ENCODE assay signal across 15 cellular contexts in the genomic region with DNA sequence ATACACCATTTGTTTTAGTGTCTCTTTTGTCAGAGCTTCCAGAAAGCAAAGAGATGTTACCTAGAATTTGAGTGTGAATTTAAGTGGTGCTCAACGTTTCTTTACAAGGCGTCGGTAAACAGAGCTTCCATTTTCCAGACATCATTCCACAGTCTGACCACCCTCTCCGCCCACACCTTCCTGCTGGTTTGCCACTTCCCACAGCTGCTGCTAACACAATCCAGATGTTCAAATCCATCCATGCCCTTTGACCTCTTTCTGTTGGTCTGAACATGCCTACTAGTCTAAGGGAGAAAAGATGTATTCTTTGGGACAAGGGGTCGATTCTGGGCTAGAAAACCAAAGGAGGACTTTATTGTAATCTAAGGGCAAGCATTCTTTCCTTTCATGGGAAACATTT.
A peak's percentile ranks its signal among the peaks of the same experiment; 100 is the strongest.
DNase-seq lines count a peak whose midpoint lies in the region; TF ChIP-seq lines count a peak whose summit lies in the region.
"Had no signal": no experiment of that assay in that cellular context is flagged by ENCODE, and none has a peak within 500 bp of the region (broad histone marks: within the 10 kb centered on the region; RNA-seq: fewer than 3 reads in every experiment).

No MANE protein-coding gene starts in this region.

- POLR2A ChIA-PET in BJ (lab: Charles Lee): no interaction called here
- POLR2A ChIA-PET in HEK293 (lab: Yijun Ruan, JAX): no interaction called here

- CTCF ChIA-PET in BJ (lab: Yijun Ruan, JAX) (no interaction called here), HEK293 (lab: Yijun Ruan, JAX) (interaction anchor here (0.6 kb wide), 2 partner anchors 41 to 292 kb away, joined by 3 to 4 read pairs; no protein-coding TSS in a partner anchor), Calu3 (lab: Charles Lee) (no interaction called here)

- no peak overlapping the region for H2AFZ ChIP-seq in Karpas-422 (ENCODE audit: low read length)

- TF ChIP-seq CTCF in BJ (IDR thresholded peaks at IDR 0.05; ENCODE audit: insufficient read depth, low read depth, low read length) (no peak), HEK293 (tag by site-specific recombination; IDR thresholded peaks at IDR 0.05) (no peak), brain microvascular endothelial cell (IDR thresholded peaks at IDR 0.05; ENCODE audit: low read depth, low read length, missing control alignments) (no peak), nephron progenitor cell (IDR thresholded peaks at IDR 0.05) (no peak), Calu3 (IDR thresholded peaks at IDR 0.05; ENCODE audit: unreplicated experiment) (no peak)

- H4K20me1 ChIP-seq in Karpas-422 (ENCODE audit: insufficient read depth, low read depth, low read length): no peaks in the 10 kb centered on the region

- H3K4me1 ChIP-seq in HEK293 (ENCODE audit: control insufficient read depth, insufficient read depth, low read length) (peaks cover 9% of the 10 kb centered on the region; the same call in 1 of the 2 replicates), Karpas-422 (ENCODE audit: low read length) (no peaks in the 10 kb centered on the region)

- H3K27me3 ChIP-seq in BJ (ENCODE audit: control insufficient read depth, insufficient read depth, low read length) (no peaks in the 10 kb centered on the region), brain microvascular endothelial cell (replicated peaks) (no peaks in the 10 kb centered on the region), Karpas-422 (ENCODE audit: low read length) (no peaks in the 10 kb centered on the region)
- H3K27me3 ChIP-seq: tibial nerve had no signal

- H3K9me3 ChIP-seq in HEK293 (ENCODE audit: control insufficient read depth, insufficient read depth, low read depth, low read length) (no peaks in the 10 kb centered on the region), Karpas-422 (ENCODE audit: low read length) (no peaks in the 10 kb centered on the region)
- H3K9me3 ChIP-seq: tibial nerve had no signal

- H3K9me3 Mint-ChIP-seq in nephron progenitor cell (no peaks in the 10 kb centered on the region), Calu3 (ENCODE audit: low read depth, unreplicated experiment) (peaks cover 2% of the 10 kb centered on the region)
- H3K9me3 Mint-ChIP-seq: activated CD4-positive, alpha-beta memory T cell treated with anti-CD3 and anti-CD28 coated beads for 36 hours; CD8-positive, alpha-beta T cell had no signal

- H3K4me2 ChIP-seq in Karpas-422 (ENCODE audit: low read depth, low read length, poor library complexity, severe bottlenecking): no peak overlapping the region

- no peaks in the 10 kb centered on the region for H3K79me2 ChIP-seq in Karpas-422 (ENCODE audit: low read length)

- H3K4me3 Mint-ChIP-seq in nephron progenitor cell: no peak overlapping the region
- no peak overlapping the region for H3K4me3 Mint-ChIP-seq in Calu3 (ENCODE audit: low read depth, unreplicated experiment)
- H3K4me3 Mint-ChIP-seq: activated CD4-positive, alpha-beta memory T cell treated with anti-CD3 and anti-CD28 coated beads for 36 hours; CD8-positive, alpha-beta T cell had no signal

- H3K27ac ChIP-seq in HEK293 (ENCODE audit: extremely low read depth, low read depth, low read length) (no peak overlapping the region), brain microvascular endothelial cell (peak overlapping the region; percentile 64), Karpas-422 (ENCODE audit: low read length) (no peak overlapping the region)
- H3K27ac ChIP-seq: tibial nerve had no signal

- in situ Hi-C loops in brain microvascular endothelial cell (cut with HindIII; ENCODE audit: low pct_ligation_motif_present, low sequenced_read_pairs): no loop called here

- peaks cover 24% of the 10 kb centered on the region for H3K4me1 Mint-ChIP-seq in nephron progenitor cell
- no peaks in the 10 kb centered on the region for H3K4me1 Mint-ChIP-seq in Calu3 (ENCODE audit: low read depth, unreplicated experiment)

- no peaks in the 10 kb centered on the region for H3K36me3 Mint-ChIP-seq in nephron progenitor cell (ENCODE audit: low read depth)
- H3K36me3 Mint-ChIP-seq in Calu3 (ENCODE audit: insufficient read depth, unreplicated experiment): no peaks in the 10 kb centered on the region
- H3K36me3 Mint-ChIP-seq: activated CD4-positive, alpha-beta memory T cell treated with anti-CD3 and anti-CD28 coated beads for 36 hours; CD8-positive, alpha-beta T cell had no signal

- DNase-seq in BJ (ENCODE audit: low read depth) (peak; percentile 57), brain microvascular endothelial cell (peak; percentile 79), nephron progenitor cell (peak; percentile 6), Calu3 (no peak), Karpas-422 (no peak), HUDEP-2 (lab: John Stamatoyannopoulos, UW; ENCODE audit: unreplicated experiment in 76 of 76) (no peak)
- DNase-seq in activated naive CD4-positive, alpha-beta T cell (lab: John Stamatoyannopoulos, UW): no peak
- DNase-seq: activated CD4-positive, alpha-beta memory T cell treated with anti-CD3 and anti-CD28 coated beads for 36 hours; CD8-positive, alpha-beta T cell; head of caudate nucleus; NK-92 treated with Interleukin-12 subunit alpha and Interleukin-12 subunit beta, amount 100 ng/mL, for 24 hours; SHP77; T1000 had no signal

- no peak overlapping the region for H3K27ac Mint-ChIP-seq in nephron progenitor cell
- H3K27ac Mint-ChIP-seq in Calu3 (ENCODE audit: unreplicated experiment): no peak overlapping the region
- H3K27ac Mint-ChIP-seq: activated CD4-positive, alpha-beta memory T cell treated with anti-CD3 and anti-CD28 coated beads for 36 hours; CD8-positive, alpha-beta T cell had no signal

- H3K4me3 ChIP-seq in BJ (ENCODE audit: low read depth, low read length): no peak overlapping the region
- no peak overlapping the region for H3K4me3 ChIP-seq in HEK293 (ENCODE audit: low read depth, low read length)
- H3K4me3 ChIP-seq in brain microvascular endothelial cell (ENCODE audit: low read depth, low read length): no peak overlapping the region
- no peak overlapping the region for H3K4me3 ChIP-seq in Karpas-422 (ENCODE audit: low read length)
- H3K4me3 ChIP-seq: tibial nerve had no signal

- no peak overlapping the region for H3K9ac ChIP-seq in Karpas-422 (ENCODE audit: low read length)

- intact Hi-C loops in Calu3 (cut with micrococcal nuclease; ENCODE audit: unreplicated experiment): no loop called here

- H3K27me3 Mint-ChIP-seq in nephron progenitor cell (ENCODE audit: low read depth, poor library complexity): peaks cover 8% of the 10 kb centered on the region
- no peaks in the 10 kb centered on the region for H3K27me3 Mint-ChIP-seq in Calu3 (ENCODE audit: unreplicated experiment)
- H3K27me3 Mint-ChIP-seq: activated CD4-positive, alpha-beta memory T cell treated with anti-CD3 and anti-CD28 coated beads for 36 hours had no signal

- H3K36me3 ChIP-seq in BJ (ENCODE audit: control insufficient read depth, insufficient read depth, low read length) (no peaks in the 10 kb centered on the region), HEK293 (ENCODE audit: control insufficient read depth in 2 of 2, insufficient read depth in 1 of 2, low read length in 2 of 2) (no peaks in the 10 kb centered on the region), brain microvascular endothelial cell (replicated peaks) (no peaks in the 10 kb centered on the region), Karpas-422 (ENCODE audit: insufficient read depth, low read length) (no peaks in the 10 kb centered on the region)
- H3K36me3 ChIP-seq: tibial nerve had no signal

- no peaks in the 10 kb centered on the region for H3K9me2 ChIP-seq in Karpas-422 (replicated peaks; ENCODE audit: insufficient read depth, low read length)

- no TSS peak for BruUV-seq in Calu3 (replicated peaks; lab: Mats Ljungman, UMichigan)

TF ChIP-seq in HEK293, 187 proteins besides CTCF, POLR2A, EP300 and RAD21:
- TF ChIP-seq EGR2 (tag by site-specific recombination; IDR thresholded peaks at IDR 0.05; ENCODE audit: low read depth) (peak; percentile 50), ZNF362 (tag by site-specific recombination; IDR thresholded peaks at IDR 0.05) (no peak), ZFHX2 (tag by site-specific recombination; conservative IDR thresholded peaks at IDR 0.05) (peak; percentile 61), ZNF174 (tag by site-specific recombination; IDR thresholded peaks at IDR 0.05) (no peak), ZNF239 (tag by site-specific recombination; IDR thresholded peaks at IDR 0.05) (no peak), ZSCAN5A (tag by site-specific recombination; IDR thresholded peaks at IDR 0.05) (no peak)
- TF ChIP-seq, protein P1, sequence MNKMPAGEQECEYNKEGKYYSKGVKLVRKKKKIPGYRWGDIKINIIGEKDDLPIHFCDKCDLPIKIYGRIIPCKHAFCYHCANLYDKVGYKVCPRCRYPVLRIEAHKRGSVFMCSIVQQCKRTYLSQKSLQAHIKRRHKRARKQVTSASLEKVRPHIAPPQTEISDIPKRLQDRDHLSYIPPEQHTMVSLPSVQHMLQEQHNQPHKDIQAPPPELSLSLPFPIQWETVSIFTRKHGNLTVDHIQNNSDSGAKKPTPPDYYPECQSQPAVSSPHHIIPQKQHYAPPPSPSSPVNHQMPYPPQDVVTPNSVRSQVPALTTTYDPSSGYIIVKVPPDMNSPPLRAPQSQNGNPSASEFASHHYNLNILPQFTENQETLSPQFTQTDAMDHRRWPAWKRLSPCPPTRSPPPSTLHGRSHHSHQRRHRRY (tag by site-specific recombination; IDR thresholded peaks at IDR 0.05): no peak

Comparison
In these comparisons a context has a peak if more than half of its experiments do, and no peak if none do; other contexts are left out.
1. DNase-seq: peak in BJ (single experiment), brain microvascular endothelial cell (single experiment) and nephron progenitor cell (single experiment); none in Calu3 (single experiment), Karpas-422 (single experiment), HUDEP-2 (0 of 76) and activated naive CD4-positive, alpha-beta T cell (0 of 4).